2 cellular contexts compared by ENCODE assay signal in genomic region chr6:166623318-166623717, GRCh38.
TF ChIP-seq lines count a peak whose summit lies in the region.

No MANE protein-coding gene starts in this region.

TF ChIP-seq in SK-N-SH, 30 proteins besides CTCF, POLR2A, EP300 and RAD21 (continued from another document):
- TF ChIP-seq SIN3A (IDR thresholded peaks at IDR 0.05; ENCODE audit: borderline replicate concordance, low read depth, low read length), result no peak
- TF ChIP-seq, protein P1, sequence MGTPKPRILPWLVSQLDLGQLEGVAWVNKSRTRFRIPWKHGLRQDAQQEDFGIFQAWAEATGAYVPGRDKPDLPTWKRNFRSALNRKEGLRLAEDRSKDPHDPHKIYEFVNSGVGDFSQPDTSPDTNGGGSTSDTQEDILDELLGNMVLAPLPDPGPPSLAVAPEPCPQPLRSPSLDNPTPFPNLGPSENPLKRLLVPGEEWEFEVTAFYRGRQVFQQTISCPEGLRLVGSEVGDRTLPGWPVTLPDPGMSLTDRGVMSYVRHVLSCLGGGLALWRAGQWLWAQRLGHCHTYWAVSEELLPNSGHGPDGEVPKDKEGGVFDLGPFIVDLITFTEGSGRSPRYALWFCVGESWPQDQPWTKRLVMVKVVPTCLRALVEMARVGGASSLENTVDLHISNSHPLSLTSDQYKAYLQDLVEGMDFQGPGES (IDR thresholded peaks at IDR 0.05; ENCODE audit: low read depth, low read length), result no peak
- no peak for TF ChIP-seq MEF2A (IDR thresholded peaks at IDR 0.05; ENCODE audit: borderline replicate concordance, low read depth)
- TF ChIP-seq CHD2 (IDR thresholded peaks at IDR 0.05; ENCODE audit: low read length, partially characterized antibody), result no peak

TF ChIP-seq in SK-N-SH treated with all-trans-retinoic acid at 6 μM for 48 hours, 23 proteins besides CTCF, POLR2A, EP300 and RAD21 (continued from another document):
- TF ChIP-seq, protein P2, sequence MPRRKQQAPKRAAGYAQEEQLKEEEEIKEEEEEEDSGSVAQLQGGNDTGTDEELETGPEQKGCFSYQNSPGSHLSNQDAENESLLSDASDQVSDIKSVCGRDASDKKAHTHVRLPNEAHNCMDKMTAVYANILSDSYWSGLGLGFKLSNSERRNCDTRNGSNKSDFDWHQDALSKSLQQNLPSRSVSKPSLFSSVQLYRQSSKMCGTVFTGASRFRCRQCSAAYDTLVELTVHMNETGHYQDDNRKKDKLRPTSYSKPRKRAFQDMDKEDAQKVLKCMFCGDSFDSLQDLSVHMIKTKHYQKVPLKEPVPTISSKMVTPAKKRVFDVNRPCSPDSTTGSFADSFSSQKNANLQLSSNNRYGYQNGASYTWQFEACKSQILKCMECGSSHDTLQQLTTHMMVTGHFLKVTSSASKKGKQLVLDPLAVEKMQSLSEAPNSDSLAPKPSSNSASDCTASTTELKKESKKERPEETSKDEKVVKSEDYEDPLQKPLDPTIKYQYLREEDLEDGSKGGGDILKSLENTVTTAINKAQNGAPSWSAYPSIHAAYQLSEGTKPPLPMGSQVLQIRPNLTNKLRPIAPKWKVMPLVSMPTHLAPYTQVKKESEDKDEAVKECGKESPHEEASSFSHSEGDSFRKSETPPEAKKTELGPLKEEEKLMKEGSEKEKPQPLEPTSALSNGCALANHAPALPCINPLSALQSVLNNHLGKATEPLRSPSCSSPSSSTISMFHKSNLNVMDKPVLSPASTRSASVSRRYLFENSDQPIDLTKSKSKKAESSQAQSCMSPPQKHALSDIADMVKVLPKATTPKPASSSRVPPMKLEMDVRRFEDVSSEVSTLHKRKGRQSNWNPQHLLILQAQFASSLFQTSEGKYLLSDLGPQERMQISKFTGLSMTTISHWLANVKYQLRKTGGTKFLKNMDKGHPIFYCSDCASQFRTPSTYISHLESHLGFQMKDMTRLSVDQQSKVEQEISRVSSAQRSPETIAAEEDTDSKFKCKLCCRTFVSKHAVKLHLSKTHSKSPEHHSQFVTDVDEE (CRISPR knock-in tag; IDR thresholded peaks at IDR 0.05), result no peak
- no peak for TF ChIP-seq CSRNP3 (CRISPR knock-in tag; IDR thresholded peaks at IDR 0.05)
- TF ChIP-seq ZNF8 (CRISPR knock-in tag; IDR thresholded peaks at IDR 0.05), result no peak
- TF ChIP-seq TOX (CRISPR knock-in tag; IDR thresholded peaks at IDR 0.05; ENCODE audit: borderline replicate concordance), result no peak
- no peak for TF ChIP-seq RARB (CRISPR knock-in tag; IDR thresholded peaks at IDR 0.05)
- no peak for TF ChIP-seq GLIS3 (CRISPR knock-in tag; IDR thresholded peaks at IDR 0.05)
